ENCODE assay signal across 8 cellular contexts in the genomic region with DNA sequence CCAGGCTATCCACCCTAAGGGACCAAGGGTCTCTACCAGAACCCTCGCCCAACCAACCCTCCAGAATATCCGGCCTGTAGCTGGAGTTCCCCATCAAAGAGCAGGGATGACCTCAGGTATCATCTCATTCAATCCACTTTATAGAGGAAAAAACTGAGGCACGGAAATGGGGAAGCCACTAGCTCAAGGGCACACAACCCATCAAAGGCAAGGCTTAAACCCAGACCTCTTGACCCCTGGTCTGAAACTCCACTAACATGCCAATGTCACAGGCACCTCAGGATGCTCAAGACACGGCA. TPM values are rescaled to one million over a fixed set of nuclear protein-coding genes. Genes with fewer than 3 reads are reported as not detected.
DNase-seq lines count a peak whose midpoint lies in the region; TF ChIP-seq lines count a peak whose summit lies in the region.

No MANE protein-coding gene starts in this region.

- peaks cover 14% of the 10 kb centered on the region for H3F3A ChIP-seq in MM.1S (ENCODE audit: insufficient read depth, low read length)

- TF ChIP-seq CTCF in BE2C (IDR thresholded peaks at IDR 0.05; ENCODE audit: low read depth, low read length) (no peak), MM.1S (IDR thresholded peaks at IDR 0.05; ENCODE audit: low read length) (no peak), nephron (IDR thresholded peaks at IDR 0.05; ENCODE audit: unreplicated experiment in 3 of 3) (no peak)

- no peaks in the 10 kb centered on the region for H3K9me3 ChIP-seq in BE2C
- no peaks in the 10 kb centered on the region for H3K9me3 ChIP-seq in MM.1S (replicated peaks; ENCODE audit: insufficient read depth, low read length)

- peaks cover 43% of the 10 kb centered on the region for H3K4me1 Mint-ChIP-seq in nephron

- peaks cover 16% of the 10 kb centered on the region for H3K36me3 ChIP-seq in BE2C
- H3K36me3 ChIP-seq in MM.1S (replicated peaks; ENCODE audit: insufficient read depth, low read length): no peaks in the 10 kb centered on the region

- H3K4me1 ChIP-seq in BE2C: peaks cover 6% of the 10 kb centered on the region
- H3K4me1 ChIP-seq in MM.1S (ENCODE audit: low read length): peaks cover 18% of the 10 kb centered on the region

- H3K27me3 Mint-ChIP-seq in nephron (ENCODE audit: low read depth): no peaks in the 10 kb centered on the region

- no peak for TF ChIP-seq POLR2A in erythroblast (IDR thresholded peaks at IDR 0.05; ENCODE audit: low read length)

- peaks cover 13% of the 10 kb centered on the region for H4K20me1 ChIP-seq in MM.1S (ENCODE audit: insufficient read depth, low read length)

- peaks cover 25% of the 10 kb centered on the region for H3K36me3 Mint-ChIP-seq in nephron (ENCODE audit: low read depth)

- H3K27me3 ChIP-seq in BE2C (no peaks in the 10 kb centered on the region), MM.1S (replicated peaks; ENCODE audit: insufficient read depth, low read length) (no peaks in the 10 kb centered on the region)

- H3K9me2 ChIP-seq in MM.1S (replicated peaks; ENCODE audit: insufficient read depth, low read length): no peaks in the 10 kb centered on the region

- H2AFZ ChIP-seq in MM.1S (ENCODE audit: low read length): no peak overlapping the region

- H3K4me3 Mint-ChIP-seq in nephron: peak overlapping the region; percentile 91 to 94 (median 92)

- H3K4me3 ChIP-seq in BE2C (ENCODE audit: low read depth, low read length): peak overlapping the region; percentile 90
- peak overlapping the region; percentile 96 for H3K4me3 ChIP-seq in MM.1S (ENCODE audit: low read length)

- peaks cover 61% of the 10 kb centered on the region for H3K79me2 ChIP-seq in MM.1S (ENCODE audit: low read length)

- no peak overlapping the region for H3K27ac ChIP-seq in MM.1S (ENCODE audit: low read length)

- peak overlapping the region; percentile 81 for H3K9ac ChIP-seq in MM.1S (ENCODE audit: low read length)

- peak overlapping the region; percentile 97 for H3K4me2 ChIP-seq in MM.1S (ENCODE audit: low read depth, low read length)

- H3K27ac Mint-ChIP-seq in nephron: peak overlapping the region in 2 of 3 experiments; percentile 65 to 68

- DNase-seq in BE2C (no peak), MM.1S (no peak), ecto neural progenitor cell (ENCODE audit: low spot score) (peak; percentile 40), hippocampal formation (lab: John Stamatoyannopoulos, UW) (no peak), NCI-H748 treated with DMSO at 0.1 percent for 48 hours (lab: John Stamatoyannopoulos, UW) (no peak), erythroblast (lab: John Stamatoyannopoulos, UW) (no peak), SHP77 treated with DMSO at 0.1 percent for 48 hours (lab: John Stamatoyannopoulos, UW) (no peak)

- H3K9me3 Mint-ChIP-seq in nephron: no peaks in the 10 kb centered on the region

RNA-seq across cellular contexts. Expression of gene TBC1D10B, which starts 1.6 kb away (rescaled TPM):
- polyA plus RNA-seq in BE2C (2012; ENCODE audit: insufficient read depth, insufficient read length, low read depth): 96.8 TPM

RNA-seq across cellular contexts. Expression of gene MYL11, which starts 5.9 kb away (rescaled TPM):
- polyA plus RNA-seq in BE2C (2012; ENCODE audit: insufficient read depth, insufficient read length, low read depth): 2.4 TPM

RNA-seq across cellular contexts. Expression of gene SEPTIN1, which starts 13.6 kb away (rescaled TPM):
- polyA plus RNA-seq in BE2C (2012; ENCODE audit: insufficient read depth, insufficient read length, low read depth): 2.3 TPM

RNA-seq across cellular contexts. Expression of gene CD2BP2, which starts 13.6 kb away (rescaled TPM):
- polyA plus RNA-seq in BE2C (2012; ENCODE audit: insufficient read depth, insufficient read length, low read depth): 143 TPM

RNA-seq across cellular contexts. Expression of gene ZNF48, which starts 26.5 kb away (rescaled TPM):
- polyA plus RNA-seq in BE2C (2012; ENCODE audit: insufficient read depth, insufficient read length, low read depth): 66.7 TPM
